Comparison of ENCODE assay signal across 8 cellular contexts in the genomic region with DNA sequence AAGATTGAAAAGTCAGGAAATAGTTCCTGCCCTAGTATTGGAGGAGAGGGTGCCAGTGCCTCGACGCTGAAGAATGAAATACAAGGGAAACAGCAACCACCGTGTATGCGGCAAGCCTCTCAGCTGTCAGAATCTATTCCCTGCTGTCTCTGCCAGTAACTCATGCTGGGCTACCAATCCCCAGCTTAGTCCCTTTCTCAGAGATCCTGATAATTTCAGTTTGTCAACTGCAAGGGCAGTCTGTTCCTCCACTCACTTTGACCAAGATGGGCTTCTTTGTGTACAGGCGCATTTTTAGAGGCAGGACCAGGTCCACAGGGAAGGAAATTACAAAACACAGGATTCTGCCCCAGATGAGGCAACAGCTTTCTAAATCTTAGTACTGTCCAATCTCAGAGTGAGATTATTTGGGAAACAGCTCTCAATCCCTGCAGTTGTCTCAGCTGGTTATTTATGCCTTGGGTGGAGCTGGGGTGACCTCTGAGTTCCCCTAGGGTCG. TPM values are rescaled to one million over a fixed set of nuclear protein-coding genes. Genes with fewer than 3 reads are reported as not detected.
A peak's percentile ranks its signal among the peaks of the same experiment; 100 is the strongest.
DNase-seq lines count a peak whose midpoint lies in the region; ATAC-seq and TF ChIP-seq lines count a peak whose summit lies in the region.

No MANE protein-coding gene starts in this region.

- H3K27me3 ChIP-seq in lower lobe of right lung (ENCODE audit: low read depth), result no peaks in the 10 kb centered on the region
- H3K27me3 ChIP-seq in effector memory CD4-positive, alpha-beta T cell (replicated peaks; ENCODE audit: control insufficient read depth, insufficient read depth, low read length, poor library complexity, severe bottlenecking), result no peaks in the 10 kb centered on the region

- no peak for DNase-seq in stimulated activated naive CD8-positive, alpha-beta T cell treated with anti-CD3 and anti-CD28 coated beads, Interleukin-15, amount 100 ng/mL, for 72 hours
- DNase-seq in astrocyte of the cerebellum (ENCODE audit: low read depth), result no peak
- DNase-seq in lower lobe of right lung, result no peak
- no peak for DNase-seq in DMS153 (lab: John Stamatoyannopoulos, UW)
- DNase-seq in effector memory CD4-positive, alpha-beta T cell, result no peak
- DNase-seq in SW 1271 (lab: John Stamatoyannopoulos, UW), result no peak

- no peak for ATAC-seq in stimulated activated naive CD8-positive, alpha-beta T cell treated with anti-CD3 and anti-CD28 coated beads, Interleukin-15, amount 100 ng/mL, for 72 hours
- ATAC-seq in lower lobe of right lung (no peak), HG02885 (IDR thresholded peaks at IDR 0.05; ENCODE audit: poor library complexity, unreplicated experiment) (no peak)

- peaks cover 22% of the 10 kb centered on the region for H3K4me1 Mint-ChIP-seq in stimulated activated naive CD8-positive, alpha-beta T cell treated with anti-CD3 and anti-CD28 coated beads, Interleukin-15, Interleukin-2, amounts not matched to agents 100 ng/mL and 50 ng/mL, for 24 hours (ENCODE audit: low read depth)
- H3K4me1 Mint-ChIP-seq in stimulated activated naive CD8-positive, alpha-beta T cell treated with anti-CD3 and anti-CD28 coated beads, Interleukin-15, amount 100 ng/mL, for 72 hours, result peaks cover 52% of the 10 kb centered on the region

- no peaks in the 10 kb centered on the region for H3K36me3 Mint-ChIP-seq in stimulated activated naive CD8-positive, alpha-beta T cell treated with anti-CD3 and anti-CD28 coated beads, Interleukin-15, Interleukin-2, amounts not matched to agents 100 ng/mL and 50 ng/mL, for 24 hours (ENCODE audit: low read depth)

- no peaks in the 10 kb centered on the region for H3K9me3 ChIP-seq in lower lobe of right lung
- H3K9me3 ChIP-seq in effector memory CD4-positive, alpha-beta T cell (ENCODE audit: control insufficient read depth, low read length), result no peaks in the 10 kb centered on the region

- H3K4me3 Mint-ChIP-seq in stimulated activated naive CD8-positive, alpha-beta T cell treated with anti-CD3 and anti-CD28 coated beads, Interleukin-15, Interleukin-2, amounts not matched to agents 100 ng/mL and 50 ng/mL, for 24 hours, result peak overlapping the region; percentile 93
- peak overlapping the region in 1 of 2 donors; percentile 95 for H3K4me3 Mint-ChIP-seq in stimulated activated naive CD8-positive, alpha-beta T cell treated with anti-CD3 and anti-CD28 coated beads, Interleukin-15, amount 100 ng/mL, for 72 hours

- H3K4me3 ChIP-seq in astrocyte of the cerebellum (ENCODE audit: low read depth, low read length), result peak overlapping the region; percentile 68
- H3K4me3 ChIP-seq in lower lobe of right lung, result peak overlapping the region; percentile 71
- H3K4me3 ChIP-seq in effector memory CD4-positive, alpha-beta T cell (ENCODE audit: insufficient read depth, low read depth, low read length, poor library complexity, severe bottlenecking), result no peak overlapping the region

- no peaks in the 10 kb centered on the region for H3K36me3 ChIP-seq in lower lobe of right lung
- H3K36me3 ChIP-seq in effector memory CD4-positive, alpha-beta T cell (ENCODE audit: control insufficient read depth, insufficient read depth, low read length), result no peaks in the 10 kb centered on the region

- no peaks in the 10 kb centered on the region for H3K27me3 Mint-ChIP-seq in stimulated activated naive CD8-positive, alpha-beta T cell treated with anti-CD3 and anti-CD28 coated beads, Interleukin-15, Interleukin-2, amounts not matched to agents 100 ng/mL and 50 ng/mL, for 24 hours
- no peaks in the 10 kb centered on the region for H3K27me3 Mint-ChIP-seq in stimulated activated naive CD8-positive, alpha-beta T cell treated with anti-CD3 and anti-CD28 coated beads, Interleukin-15, amount 100 ng/mL, for 72 hours

- peak overlapping the region; percentile 81 for H3K27ac ChIP-seq in lower lobe of right lung
- H3K27ac ChIP-seq in effector memory CD4-positive, alpha-beta T cell (ENCODE audit: insufficient read depth, low read length, poor library complexity, severe bottlenecking), result no peak overlapping the region

- H3K4me1 ChIP-seq in lower lobe of right lung, result peaks cover 30% of the 10 kb centered on the region
- H3K4me1 ChIP-seq in effector memory CD4-positive, alpha-beta T cell (ENCODE audit: control insufficient read depth, insufficient read depth, low read length, poor library complexity, severe bottlenecking), result peaks cover 16% of the 10 kb centered on the region

- H3K9me3 Mint-ChIP-seq in stimulated activated naive CD8-positive, alpha-beta T cell treated with anti-CD3 and anti-CD28 coated beads, Interleukin-15, Interleukin-2, amounts not matched to agents 100 ng/mL and 50 ng/mL, for 24 hours, result no peaks in the 10 kb centered on the region
- no peaks in the 10 kb centered on the region for H3K9me3 Mint-ChIP-seq in stimulated activated naive CD8-positive, alpha-beta T cell treated with anti-CD3 and anti-CD28 coated beads, Interleukin-15, amount 100 ng/mL, for 72 hours

- TF ChIP-seq CTCF in astrocyte of the cerebellum (IDR thresholded peaks at IDR 0.05; ENCODE audit: low read depth, low read length, missing control alignments) (no peak), lower lobe of right lung (IDR thresholded peaks at IDR 0.05) (no peak)

- no peak overlapping the region for H3K27ac Mint-ChIP-seq in stimulated activated naive CD8-positive, alpha-beta T cell treated with anti-CD3 and anti-CD28 coated beads, Interleukin-15, Interleukin-2, amounts not matched to agents 100 ng/mL and 50 ng/mL, for 24 hours
- H3K27ac Mint-ChIP-seq in stimulated activated naive CD8-positive, alpha-beta T cell treated with anti-CD3 and anti-CD28 coated beads, Interleukin-15, amount 100 ng/mL, for 72 hours, result no peak overlapping the region

- intact Hi-C loops in lower lobe of right lung (cut with DNase I), result no loop called here

- in situ Hi-C loops in astrocyte of the cerebellum (cut with HindIII; ENCODE audit: low sequenced_read_pairs), result no loop called here

RNA-seq across cellular contexts. Expression of gene NQO1, which starts 1.3 kb away (rescaled TPM):
- total RNA-seq in lower lobe of right lung, result 57.8 TPM

RNA-seq across cellular contexts. Expression of gene NOB1, which starts 29.7 kb away (rescaled TPM):
- 30.3 TPM for total RNA-seq in lower lobe of right lung

RNA-seq across cellular contexts. Expression of gene WWP2, which starts 37.1 kb away (rescaled TPM):
- 83.7 TPM for total RNA-seq in lower lobe of right lung
